ENCODE assay signal across 8 cellular contexts in the genomic region with DNA sequence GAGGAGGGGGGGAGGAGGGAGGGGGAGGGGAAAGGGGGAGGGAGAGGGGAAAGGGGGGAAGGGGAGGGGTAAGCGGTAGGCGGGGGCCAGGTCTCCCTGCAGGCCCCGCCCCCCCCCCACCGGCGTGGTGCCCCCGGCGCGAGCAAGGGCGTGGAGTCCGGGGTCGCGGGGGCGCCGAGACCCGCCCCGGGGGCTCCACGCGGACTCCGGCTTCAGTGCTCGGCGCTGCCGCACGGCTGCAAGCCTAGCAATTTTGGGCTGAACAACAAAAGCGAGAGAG. TPM values are rescaled to one million over a fixed set of nuclear protein-coding genes. Genes with fewer than 3 reads are reported as not detected.
A peak's percentile ranks its signal among the peaks of the same experiment; 100 is the strongest.
DNase-seq lines count a peak whose midpoint lies in the region; ATAC-seq and TF ChIP-seq lines count a peak whose summit lies in the region.

No MANE protein-coding gene starts in this region.

- no TSS peak for BruUV-seq in PC-9 (replicated peaks; lab: Mats Ljungman, UMichigan)

- no peaks in the 10 kb centered on the region for H3K9me3 ChIP-seq in CD4-positive, CD25-positive, alpha-beta regulatory T cell (ENCODE audit: control insufficient read depth in 2 of 2, low read length in 2 of 2)
- H3K9me3 ChIP-seq in PC-9 (ENCODE audit: insufficient read depth, low read depth), result no peaks in the 10 kb centered on the region
- H3K9me3 ChIP-seq in osteoblast (ENCODE audit: low read depth, low read length), result no peaks in the 10 kb centered on the region

- H3K9me2 ChIP-seq in PC-9 (ENCODE audit: insufficient read depth), result no peaks in the 10 kb centered on the region

- H3K36me3 ChIP-seq in CD4-positive, CD25-positive, alpha-beta regulatory T cell (ENCODE audit: control insufficient read depth, insufficient read depth, low read length), result no peaks in the 10 kb centered on the region
- H3K36me3 ChIP-seq in PC-9 (ENCODE audit: low read depth) (no peaks in the 10 kb centered on the region), osteoblast (ENCODE audit: insufficient read depth, low read length) (no peaks in the 10 kb centered on the region)

- H2AFZ ChIP-seq in PC-9, result peak overlapping the region; percentile 80; the same call in 1 of the 2 replicates
- no peak overlapping the region for H2AFZ ChIP-seq in osteoblast (ENCODE audit: low read length)

- H3K27me3 ChIP-seq in CD4-positive, CD25-positive, alpha-beta regulatory T cell (ENCODE audit: control insufficient read depth, insufficient read depth, low read length), result no peaks in the 10 kb centered on the region
- H3K27me3 ChIP-seq in PC-9 (ENCODE audit: insufficient read depth, low read depth), result no peaks in the 10 kb centered on the region
- no peaks in the 10 kb centered on the region for H3K27me3 ChIP-seq in osteoblast (ENCODE audit: insufficient read depth, low read length)

- intact Hi-C loops in PC-9 (cut with micrococcal nuclease; ENCODE audit: unreplicated experiment), result loop anchor here (1.0 to 5.0 kb wide), 4 partner anchors 121 to 479 kb away; no protein-coding TSS in a partner anchor

- no peak for TF ChIP-seq CTCF in PC-9 (conservative IDR thresholded peaks at IDR 0.05)
- no peak for TF ChIP-seq CTCF in epithelial cell of proximal tubule (conservative IDR thresholded peaks at IDR 0.05; ENCODE audit: low read depth, low read length)
- TF ChIP-seq CTCF in osteoblast (IDR thresholded peaks at IDR 0.05; ENCODE audit: extremely low read depth, low read depth, low read length), result no peak

- H3K27ac ChIP-seq in CD4-positive, CD25-positive, alpha-beta regulatory T cell (ENCODE audit: insufficient read depth, low read length, poor library complexity, severe bottlenecking), result peak overlapping the region; percentile 63
- H3K27ac ChIP-seq in PC-9 (peak overlapping the region; percentile 62), osteoblast (ENCODE audit: low read depth, low read length) (peak overlapping the region; percentile 74)

- H3F3A ChIP-seq in PC-9 (ENCODE audit: insufficient read depth, low read depth), result peaks cover 22% of the 10 kb centered on the region

- H3K36me3 Mint-ChIP-seq in CD4-positive, CD25-positive, alpha-beta regulatory T cell, result no peaks in the 10 kb centered on the region

- peak overlapping the region in 3 of 4 donors; percentile 55 to 93 (median 79) for H3K4me3 Mint-ChIP-seq in CD4-positive, CD25-positive, alpha-beta regulatory T cell

- no peaks in the 10 kb centered on the region for H3K9me3 Mint-ChIP-seq in CD4-positive, CD25-positive, alpha-beta regulatory T cell

- no peaks in the 10 kb centered on the region for H4K20me1 ChIP-seq in PC-9 (ENCODE audit: insufficient read depth)
- H4K20me1 ChIP-seq in osteoblast (ENCODE audit: insufficient read depth, low read length), result no peaks in the 10 kb centered on the region

- peaks cover 0 to 38% (median 14%) of the 10 kb centered on the region in 4 donors for H3K4me1 Mint-ChIP-seq in CD4-positive, CD25-positive, alpha-beta regulatory T cell

- no peak for DNase-seq in CD4-positive, CD25-positive, alpha-beta regulatory T cell
- DNase-seq in PC-9 (no peak), epithelial cell of proximal tubule (ENCODE audit: low read depth) (no peak), osteoblast (ENCODE audit: insufficient read length, low spot score, missing footprints) (no peak), NAMALWA (ENCODE audit: low spot score) (no peak), NCI-H1694 (lab: John Stamatoyannopoulos, UW) (no peak), SK-N-DZ (ENCODE audit: low spot score) (no peak)

- H3K79me2 ChIP-seq in PC-9 (ENCODE audit: low read depth), result no peaks in the 10 kb centered on the region
- no peaks in the 10 kb centered on the region for H3K79me2 ChIP-seq in osteoblast (ENCODE audit: insufficient read depth, low read length)

- POLR2A ChIA-PET in PC-9 (lab: Charles Lee; ENCODE audit: unreplicated experiment), result interaction anchor here (0.6 kb wide), 1 partner anchor 484 kb away, joined by 6 read pairs; no protein-coding TSS in a partner anchor

- H3K4me2 ChIP-seq in PC-9, result peak overlapping the region; percentile 93
- H3K4me2 ChIP-seq in osteoblast (ENCODE audit: insufficient read depth, low read length), result peak overlapping the region; percentile 100

- peak in 1 of 2 donors; percentile 2 for ATAC-seq in CD4-positive, CD25-positive, alpha-beta regulatory T cell (ENCODE audit: low read depth in 2 of 2)
- ATAC-seq in GM19328 (IDR thresholded peaks at IDR 0.05; ENCODE audit: unreplicated experiment), result no peak

- peak overlapping the region in 1 of 3 donors; percentile 75 for H3K27ac Mint-ChIP-seq in CD4-positive, CD25-positive, alpha-beta regulatory T cell

- peaks cover 6% of the 10 kb centered on the region for H3K27me3 Mint-ChIP-seq in CD4-positive, CD25-positive, alpha-beta regulatory T cell

- peaks cover 22% of the 10 kb centered on the region for H3K4me1 ChIP-seq in CD4-positive, CD25-positive, alpha-beta regulatory T cell (ENCODE audit: control insufficient read depth, insufficient read depth, low read length, poor library complexity, severe bottlenecking)
- H3K4me1 ChIP-seq in PC-9 (replicated peaks; ENCODE audit: insufficient read depth) (peaks cover 32% of the 10 kb centered on the region), osteoblast (ENCODE audit: insufficient read depth, low read length) (peaks cover 21% of the 10 kb centered on the region)

- H3K4me3 ChIP-seq in CD4-positive, CD25-positive, alpha-beta regulatory T cell (ENCODE audit: low read depth, low read length), result no peak overlapping the region
- H3K4me3 ChIP-seq in PC-9 (peak overlapping the region; percentile 93), epithelial cell of proximal tubule (ENCODE audit: low read depth, low read length) (peak overlapping the region; percentile 66), osteoblast (ENCODE audit: insufficient read depth, low read length) (peak overlapping the region; percentile 82)

- CTCF ChIA-PET in PC-9 (lab: Charles Lee), result no interaction called here

RNA-seq across cellular contexts. Expression of gene C9orf50, which starts 10.8 kb away (rescaled TPM):
- not detected for total RNA-seq in CD4-positive, CD25-positive, alpha-beta regulatory T cell
- not detected for polyA plus RNA-seq in CD4-positive, CD25-positive, alpha-beta regulatory T cell
- total RNA-seq in PC-9 (2021) (0.38 TPM in 1 of 2 replicates, not detected in the other), epithelial cell of proximal tubule (0.69 TPM in 1 of 2 replicates, not detected in the other), osteoblast (under 0.01 and 0.36 TPM in 2 replicates)
- not detected in 2 replicates for polyA plus RNA-seq in SK-N-DZ (2014; cell fraction: cytosol; rRNA removed)
- polyA plus RNA-seq in SK-N-DZ (2014; cell fraction: nucleus; rRNA removed), result 0.13 TPM in 1 of 2 replicates, not detected in the other

RNA-seq across cellular contexts. Expression of gene NTMT1, which starts 15.8 kb away (rescaled TPM):
- total RNA-seq in CD4-positive, CD25-positive, alpha-beta regulatory T cell, result 37.4 TPM
- 10 to 100 TPM; 41.9 to 56.7 (median 52.8) TPM for polyA plus RNA-seq in CD4-positive, CD25-positive, alpha-beta regulatory T cell
- total RNA-seq in PC-9 (2021) (52.5 and 53.1 TPM in 2 replicates), epithelial cell of proximal tubule (37.9 and 104 TPM in 2 replicates), osteoblast (26.4 and 28.6 TPM in 2 replicates)
- 72.1 and 78.3 TPM in 2 replicates for polyA plus RNA-seq in SK-N-DZ (2014; cell fraction: cytosol; rRNA removed)
- polyA plus RNA-seq in SK-N-DZ (2014; cell fraction: nucleus; rRNA removed), result 29.8 and 37.9 TPM in 2 replicates

RNA-seq across cellular contexts. Expression of gene ASB6, which starts 31.8 kb away (rescaled TPM):
- 27.8 TPM for total RNA-seq in CD4-positive, CD25-positive, alpha-beta regulatory T cell
- 10 to 100 TPM; 21.7 to 26.9 (median 23.7) TPM for polyA plus RNA-seq in CD4-positive, CD25-positive, alpha-beta regulatory T cell
- total RNA-seq in PC-9 (2021) (19.3 and 20.2 TPM in 2 replicates), epithelial cell of proximal tubule (22.3 and 29.2 TPM in 2 replicates), osteoblast (21.0 and 23.9 TPM in 2 replicates)
- 14.4 and 23.2 TPM in 2 replicates for polyA plus RNA-seq in SK-N-DZ (2014; cell fraction: cytosol; rRNA removed)
- polyA plus RNA-seq in SK-N-DZ (2014; cell fraction: nucleus; rRNA removed), result 31.9 and 32.7 TPM in 2 replicates

RNA-seq across cellular contexts. Expression of gene PRRX2, which starts 55.3 kb away (rescaled TPM):
- not detected for total RNA-seq in CD4-positive, CD25-positive, alpha-beta regulatory T cell
- not detected for polyA plus RNA-seq in CD4-positive, CD25-positive, alpha-beta regulatory T cell
- total RNA-seq in PC-9 (2021) (0.98 and 1.6 TPM in 2 replicates), epithelial cell of proximal tubule (0.17 and 1.7 TPM in 2 replicates), osteoblast (27.5 and 34.8 TPM in 2 replicates)
- polyA plus RNA-seq in SK-N-DZ (2014; cell fraction: cytosol; rRNA removed), result 1.8 and 2.1 TPM in 2 replicates
- 1.1 and 2.0 TPM in 2 replicates for polyA plus RNA-seq in SK-N-DZ (2014; cell fraction: nucleus; rRNA removed)
